Comparison of ENCODE assay signal across 8 cellular contexts in genomic region chr1:213988639-213989070, GRCh38. TPM values are rescaled to one million over a fixed set of nuclear protein-coding genes. Genes with fewer than 3 reads are reported as not detected.
DNase-seq lines count a peak whose midpoint lies in the region; TF ChIP-seq lines count a peak whose summit lies in the region.

No MANE protein-coding gene starts in this region.

- H2AFZ ChIP-seq in neuronal stem cell (ENCODE audit: low read length), result peak overlapping the region; percentile 92

- no peak overlapping the region for H2BK12ac ChIP-seq in neuronal stem cell (ENCODE audit: low read length)

- H3K23ac ChIP-seq in neuronal stem cell (ENCODE audit: low read depth, low read length, poor library complexity), result no peak overlapping the region

- no peak overlapping the region for H3K14ac ChIP-seq in neuronal stem cell (ENCODE audit: low read length)

- TF ChIP-seq CTCF in RWPE1 (conservative IDR thresholded peaks at IDR 0.05; ENCODE audit: low read depth) (no peak), esophagus squamous epithelium (IDR thresholded peaks at IDR 0.05) (no peak)

- H3K4me1 ChIP-seq in esophagus squamous epithelium, result peaks cover 15 to 59% (median 22%) of the 10 kb centered on the region in 3 donors
- peaks cover 24 to 27% of the 10 kb centered on the region in 2 donors for H3K4me1 ChIP-seq in neuronal stem cell (ENCODE audit: control insufficient read depth in 2 of 2, insufficient read depth in 1 of 2, low read depth in 1 of 2, low read length in 2 of 2)

- H3K36me3 ChIP-seq in esophagus squamous epithelium (no peaks in the 10 kb centered on the region), neuronal stem cell (replicated peaks in 1 of 2; ENCODE audit: control insufficient read depth in 2 of 2, insufficient read depth in 2 of 2, low read length in 2 of 2) (no peaks in the 10 kb centered on the region)

- H3K9ac ChIP-seq in neuronal stem cell (ENCODE audit: low read depth, low read length, poor library complexity), result no peak overlapping the region

- H3K79me1 ChIP-seq in neuronal stem cell (ENCODE audit: low read depth, low read length), result peaks cover 3% of the 10 kb centered on the region

- H3K4ac ChIP-seq in neuronal stem cell (ENCODE audit: low read length), result no peak overlapping the region

- CTCF ChIA-PET in RWPE1 (lab: Yijun Ruan, JAX), result interaction anchor here (1.1 kb wide), 1 partner anchor 18 kb away, joined by 5 read pairs; no protein-coding TSS in a partner anchor

- peak overlapping the region; percentile 90 for H3K4me2 ChIP-seq in neuronal stem cell (ENCODE audit: insufficient read depth, low read length, poor library complexity, severe bottlenecking)

- peak overlapping the region; percentile 94 for H3K18ac ChIP-seq in neuronal stem cell (ENCODE audit: low read length)

- no peak overlapping the region for H4K8ac ChIP-seq in neuronal stem cell (ENCODE audit: low read depth, low read length)

- WGBS in esophagus squamous epithelium, 2 donors, result 1% methylated on average over 19 of the region's 19 CpGs
- WGBS in neuronal stem cell (ENCODE audit: extremely low coverage in 2 of 2, insufficient read length in 2 of 2, insufficient replicate concordance in 1 of 2), 2 donors, result no CpG with 5 or more reads among the region's 19 CpGs

- H2BK15ac ChIP-seq in neuronal stem cell (ENCODE audit: low read length), result no peak overlapping the region

- H2BK120ac ChIP-seq in neuronal stem cell (ENCODE audit: low read depth, low read length), result peak overlapping the region; percentile 17

- H4K91ac ChIP-seq in neuronal stem cell (ENCODE audit: low read depth, low read length, poor library complexity), result no peak overlapping the region

- TF ChIP-seq POLR2A in esophagus squamous epithelium (IDR thresholded peaks at IDR 0.05), result no peak

- H3K27me3 ChIP-seq in esophagus squamous epithelium, result peaks cover 5 to 95% (median 27%) of the 10 kb centered on the region in 4 donors
- H3K27me3 ChIP-seq in neuronal stem cell (ENCODE audit: control insufficient read depth in 3 of 3, insufficient read depth in 3 of 3, low read depth in 1 of 3, low read length in 3 of 3), result peaks cover 9 to 45% (median 35%) of the 10 kb centered on the region in 3 experiments

- H3K4me3 ChIP-seq in esophagus squamous epithelium (peak overlapping the region; percentile 40 to 71 (median 60)), neuronal stem cell (ENCODE audit: low read length in 2 of 2) (peak overlapping the region; percentile 70 to 83)

- no peaks in the 10 kb centered on the region for H3K9me3 ChIP-seq in esophagus squamous epithelium
- no peaks in the 10 kb centered on the region for H3K9me3 ChIP-seq in neuronal stem cell (replicated peaks in 1 of 2; ENCODE audit: control insufficient read depth in 2 of 2, insufficient read depth in 1 of 2, low read depth in 1 of 2, low read length in 2 of 2)

- intact Hi-C loops in esophagus squamous epithelium (cut with DNase I) (no loop called here), posterior vena cava (cut with DNase I) (no loop called here)

- no peak overlapping the region for H2AK5ac ChIP-seq in neuronal stem cell (ENCODE audit: low read depth, low read length)

- no peak overlapping the region for H2BK5ac ChIP-seq in neuronal stem cell (ENCODE audit: low read length)

- H3K27ac ChIP-seq in RWPE1 (no peak overlapping the region), esophagus squamous epithelium (peak overlapping the region in 2 of 4 donors; percentile 74 to 82), neuronal stem cell (replicated peaks; ENCODE audit: low read length) (no peak overlapping the region)

- POLR2A ChIA-PET in RWPE1 (lab: Yijun Ruan, JAX; ENCODE audit: low non-redundant PET), result no interaction called here

- peak; percentile 10 for DNase-seq in NCI-H2196 (lab: John Stamatoyannopoulos, UW; ENCODE audit: unreplicated experiment)
- no peak for DNase-seq in NCI-H2196 treated with DMSO at 0.1 percent for 48 hours (lab: John Stamatoyannopoulos, UW; ENCODE audit: unreplicated experiment)
- peak; percentile 33 for DNase-seq in RWPE1 (ENCODE audit: low spot score)
- DNase-seq in esophagus squamous epithelium (lab: John Stamatoyannopoulos, UW), result no peak
- no peak for DNase-seq in neuronal stem cell (ENCODE audit: low spot score)
- no peak for DNase-seq in posterior vena cava (ENCODE audit: low spot score)
- DNase-seq in activated naive CD4-positive, alpha-beta T cell (lab: John Stamatoyannopoulos, UW), result no peak
- DNase-seq in activated CD4-positive, alpha-beta T cell treated with anti-CD3 and anti-CD28 coated beads, Interleukin-2, amount 50 U/mL, for 4 hours, result no peak

RNA-seq across cellular contexts. Expression of gene PROX1, which starts 0.9 kb away (rescaled TPM):
- total RNA-seq in esophagus squamous epithelium, result 1 to 10 TPM in 1 of 4 donors, under 1 TPM in 3; 0.15 to 3.8 (median 0.66) TPM
- 2.1 TPM for polyA plus RNA-seq in neuronal stem cell (2013, experiment 1 of 2)
- polyA plus RNA-seq in neuronal stem cell (2013, experiment 2 of 2), result 2.3 TPM
- total RNA-seq in posterior vena cava, result 10 to 100 TPM in 1 of 2 donors, 1 to 10 TPM in 1; 8.8 to 13.7 TPM

Comparison
In these comparisons a context has a peak if more than half of its experiments do, and no peak if none do; other contexts are left out.
1. DNase-seq: peak in NCI-H2196 (single experiment) and RWPE1 (single experiment); none in NCI-H2196 treated with DMSO at 0.1 percent for 48 hours (single experiment), esophagus squamous epithelium (single experiment), neuronal stem cell (single experiment), posterior vena cava (single experiment), activated naive CD4-positive, alpha-beta T cell (0 of 4) and activated CD4-positive, alpha-beta T cell treated with anti-CD3 and anti-CD28 coated beads, Interleukin-2, amount 50 U/mL, for 4 hours (0 of 2).